18 cellular contexts compared by ENCODE assay signal in genomic region chr5:5467737-5468136, GRCh38.
DNase-seq lines count a peak whose midpoint lies in the region; FAIRE-seq and TF ChIP-seq lines count a peak whose summit lies in the region.
"Had no signal": no experiment of that assay in that cellular context is flagged by ENCODE, and none has a peak within 500 bp of the region (broad histone marks: within the 10 kb centered on the region; RNA-seq: fewer than 3 reads in every experiment).

No MANE protein-coding gene starts in this region.

- H3K36me3 ChIP-seq in HEK293 (ENCODE audit: control insufficient read depth in 2 of 2, insufficient read depth in 1 of 2, low read length in 2 of 2), result peaks cover 28 to 53% of the 10 kb centered on the region in 2 experiments; a peak in 2 of 3 replicates

- peak; percentile 75 for DNase-seq in DMS53 (lab: John Stamatoyannopoulos, UW)
- DNase-seq in astrocyte of the spinal cord (ENCODE audit: low read depth, low spot score), result peak; percentile 15
- peak; percentile 45 for DNase-seq in fibroblast of the conjunctiva (ENCODE audit: low read depth)
- DNase-seq in H54 (ENCODE audit: insufficient read length, low spot score), result no peak
- DNase-seq in pons (ENCODE audit: low spot score), result no peak
- no peak for DNase-seq in GM19239 (ENCODE audit: insufficient read length, low spot score)
- DNase-seq: ACHN, AML-193, COR-L47, HCEC 1CT, KBM-7, NCI-H1436, NCI-H2029, NCI-H510A, NCI-H82 had no signal

- no peaks in the 10 kb centered on the region for H3K9me3 ChIP-seq in HEK293 (ENCODE audit: control insufficient read depth, insufficient read depth, low read depth, low read length)

- POLR2A ChIA-PET in HEK293 (lab: Yijun Ruan, JAX), result no interaction called here

- H3K4me1 ChIP-seq in HEK293 (ENCODE audit: control insufficient read depth, insufficient read depth, low read length), result no peaks in the 10 kb centered on the region

- H3K4me3 ChIP-seq in HEK293 (ENCODE audit: low read depth, low read length) (no peak overlapping the region), astrocyte of the spinal cord (ENCODE audit: low read depth, low read length) (no peak overlapping the region)
- H3K4me3 ChIP-seq: SK-N-MC had no signal

- CTCF ChIA-PET in HEK293 (lab: Yijun Ruan, JAX), result no interaction called here

- no peak overlapping the region for H3K27ac ChIP-seq in HEK293 (ENCODE audit: extremely low read depth, low read depth, low read length)
- H3K27ac ChIP-seq: HL-60, SK-N-MC had no signal

- in situ Hi-C loops in astrocyte of the spinal cord (cut with HindIII; ENCODE audit: low sequenced_read_pairs), result no loop called here

- TF ChIP-seq CTCF in HEK293 (tag by site-specific recombination; IDR thresholded peaks at IDR 0.05) (no peak), astrocyte of the spinal cord (IDR thresholded peaks at IDR 0.05; ENCODE audit: low read depth, low read length) (no peak)

- TF ChIP-seq POLR2A in H54 (IDR thresholded peaks at IDR 0.05; ENCODE audit: low read depth, low read length), result no peak

- FAIRE-seq in H54 (lab: Jason Lieb, UNC), result no peak
- FAIRE-seq in GM19239 (lab: Jason Lieb, UNC), result no peak

TF ChIP-seq in HEK293, 187 proteins besides CTCF, POLR2A, EP300 and RAD21:
- TF ChIP-seq AEBP2 (tag by site-specific recombination; IDR thresholded peaks at IDR 0.05; ENCODE audit: borderline replicate concordance) (no peak), ZNF670 (tag by site-specific recombination; IDR thresholded peaks at IDR 0.05; ENCODE audit: low read depth) (no peak), ZNF274 (IDR thresholded peaks at IDR 0.05; ENCODE audit: low read length) (no peak), ZNF274 (tag by site-specific recombination; IDR thresholded peaks at IDR 0.05; ENCODE audit: borderline replicate concordance) (no peak), ZFP41 (tag by site-specific recombination; IDR thresholded peaks at IDR 0.05; ENCODE audit: borderline replicate concordance) (no peak), ATF2 (tag by site-specific recombination; IDR thresholded peaks at IDR 0.05; ENCODE audit: low read depth) (peak; percentile 61; the same call in 1 of the 2 replicates)

Comparison
In these comparisons a context has a peak if more than half of its experiments do, and no peak if none do; other contexts are left out.
1. DNase-seq: peak in DMS53 (single experiment), astrocyte of the spinal cord (single experiment) and fibroblast of the conjunctiva (single experiment); none in H54 (single experiment), pons (single experiment) and GM19239 (single experiment).